ENCODE assay signal across 12 cellular contexts in genomic region chr17:65389956-65390355, GRCh38.
DNase-seq lines count a peak whose midpoint lies in the region; ATAC-seq, FAIRE-seq and TF ChIP-seq lines count a peak whose summit lies in the region.
"Had no signal": no experiment of that assay in that cellular context is flagged by ENCODE, and none has a peak within 500 bp of the region (broad histone marks: within the 10 kb centered on the region; RNA-seq: fewer than 3 reads in every experiment).

No MANE protein-coding gene starts in this region.

- H3K9me3 ChIP-seq in kidney (ENCODE audit: control insufficient read depth in 1 of 2, low read length in 2 of 2) = no peaks in the 10 kb centered on the region

- H3K4me3 ChIP-seq in AG10803 (ENCODE audit: low read length) (no peak overlapping the region), bronchial epithelial cell (ENCODE audit: low read depth, low read length) (no peak overlapping the region), kidney (ENCODE audit: low read length in 2 of 2) (no peak overlapping the region)

- ATAC-seq in GM21526 (IDR thresholded peaks at IDR 0.05; ENCODE audit: low FRiP score, unreplicated experiment) (no peak), GM21423 (IDR thresholded peaks at IDR 0.05; ENCODE audit: unreplicated experiment) (no peak)

- no peaks in the 10 kb centered on the region for H3K27me3 ChIP-seq in bronchial epithelial cell (ENCODE audit: control insufficient read depth, insufficient read depth, low read length)

- no peak for FAIRE-seq in bronchial epithelial cell (lab: Jason Lieb, UNC)
- no peak for FAIRE-seq in kidney (lab: Jason Lieb, UNC)

- H3K9ac ChIP-seq in kidney (ENCODE audit: low read length in 2 of 2) = no peak overlapping the region

- TF ChIP-seq CTCF in AG10803 (conservative IDR thresholded peaks at IDR 0.05; ENCODE audit: low read length) (no peak), bronchial epithelial cell (IDR thresholded peaks at IDR 0.05; ENCODE audit: insufficient read depth, low read length, severe bottlenecking) (no peak), kidney (IDR thresholded peaks at IDR 0.05; ENCODE audit: borderline replicate concordance, extremely low read depth, insufficient read depth) (no peak)

- no peaks in the 10 kb centered on the region for H3K4me1 ChIP-seq in kidney (ENCODE audit: control insufficient read depth in 1 of 2, insufficient read depth in 1 of 2, low read depth in 1 of 2, low read length in 2 of 2)

- no peak overlapping the region for H3K27ac ChIP-seq in kidney (ENCODE audit: low read depth in 2 of 2, low read length in 2 of 2)

- no peaks in the 10 kb centered on the region for H3K36me3 ChIP-seq in bronchial epithelial cell (ENCODE audit: control insufficient read depth, insufficient read depth, low read length)
- H3K36me3 ChIP-seq in kidney (ENCODE audit: control insufficient read depth in 1 of 2, insufficient read depth in 2 of 2, low read length in 2 of 2) = no peaks in the 10 kb centered on the region

- intact Hi-C loops in kidney (cut with DNase I) = no loop called here

- DNase-seq in AG10803 (ENCODE audit: low read depth) (peak; percentile 85), HS-5 (ENCODE audit: low read depth) (peak; percentile 67), bronchial epithelial cell (ENCODE audit: low read depth) (peak; percentile 31), occipital lobe (lab: John Stamatoyannopoulos, UW) (peak; percentile 6), NCI-H226 (no peak), kidney (no peak)
- DNase-seq: activated CD4-positive, alpha-beta T cell treated with anti-CD3 and anti-CD28 coated beads for 48 hours; activated naive CD4-positive, alpha-beta T cell; CD4-positive, CD25-positive, alpha-beta regulatory T cell; NCI-H187 treated with DMSO at 0.1 percent for 48 hours had no signal

Comparison
In these comparisons a context has a peak if more than half of its experiments do, and no peak if none do; other contexts are left out.
1. DNase-seq: peak in AG10803 (single experiment), HS-5 (single experiment), bronchial epithelial cell (single experiment) and occipital lobe (single experiment); none in NCI-H226 (single experiment) and kidney (single experiment).